ENCODE assay signal across 1 cellular context in genomic region chr3:32236377-32236776, GRCh38.
TF ChIP-seq lines count a peak whose summit lies in the region.

No MANE protein-coding gene starts in this region.

TF ChIP-seq in WTC11, 78 proteins besides CTCF, POLR2A, EP300 and RAD21 (continued from another document):
- TF ChIP-seq, protein P1, sequence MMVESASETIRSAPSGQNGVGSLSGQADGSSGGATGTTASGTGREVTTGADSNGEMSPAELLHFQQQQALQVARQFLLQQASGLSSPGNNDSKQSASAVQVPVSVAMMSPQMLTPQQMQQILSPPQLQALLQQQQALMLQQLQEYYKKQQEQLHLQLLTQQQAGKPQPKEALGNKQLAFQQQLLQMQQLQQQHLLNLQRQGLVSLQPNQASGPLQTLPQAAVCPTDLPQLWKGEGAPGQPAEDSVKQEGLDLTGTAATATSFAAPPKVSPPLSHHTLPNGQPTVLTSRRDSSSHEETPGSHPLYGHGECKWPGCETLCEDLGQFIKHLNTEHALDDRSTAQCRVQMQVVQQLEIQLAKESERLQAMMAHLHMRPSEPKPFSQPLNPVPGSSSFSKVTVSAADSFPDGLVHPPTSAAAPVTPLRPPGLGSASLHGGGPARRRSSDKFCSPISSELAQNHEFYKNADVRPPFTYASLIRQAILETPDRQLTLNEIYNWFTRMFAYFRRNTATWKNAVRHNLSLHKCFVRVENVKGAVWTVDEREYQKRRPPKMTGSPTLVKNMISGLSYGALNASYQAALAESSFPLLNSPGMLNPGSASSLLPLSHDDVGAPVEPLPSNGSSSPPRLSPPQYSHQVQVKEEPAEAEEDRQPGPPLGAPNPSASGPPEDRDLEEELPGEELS (CRISPR knock-in tag; IDR thresholded peaks at IDR 0.05) = no peak
- TF ChIP-seq NR2C2 (CRISPR knock-in tag; IDR thresholded peaks at IDR 0.05) (no peak), GTF2I (CRISPR knock-in tag; conservative IDR thresholded peaks at IDR 0.05) (no peak)
- TF ChIP-seq, protein P2, sequence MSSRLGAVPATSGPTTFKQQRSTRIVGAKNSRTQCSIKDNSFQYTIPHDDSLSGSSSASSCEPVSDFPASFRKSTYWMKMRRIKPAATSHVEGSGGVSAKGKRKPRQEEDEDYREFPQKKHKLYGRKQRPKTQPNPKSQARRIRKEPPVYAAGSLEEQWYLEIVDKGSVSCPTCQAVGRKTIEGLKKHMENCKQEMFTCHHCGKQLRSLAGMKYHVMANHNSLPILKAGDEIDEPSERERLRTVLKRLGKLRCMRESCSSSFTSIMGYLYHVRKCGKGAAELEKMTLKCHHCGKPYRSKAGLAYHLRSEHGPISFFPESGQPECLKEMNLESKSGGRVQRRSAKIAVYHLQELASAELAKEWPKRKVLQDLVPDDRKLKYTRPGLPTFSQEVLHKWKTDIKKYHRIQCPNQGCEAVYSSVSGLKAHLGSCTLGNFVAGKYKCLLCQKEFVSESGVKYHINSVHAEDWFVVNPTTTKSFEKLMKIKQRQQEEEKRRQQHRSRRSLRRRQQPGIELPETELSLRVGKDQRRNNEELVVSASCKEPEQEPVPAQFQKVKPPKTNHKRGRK (CRISPR knock-in tag; IDR thresholded peaks at IDR 0.05; ENCODE audit: borderline replicate concordance) = no peak
